ENCODE assay signal across 8 cellular contexts in the genomic region with DNA sequence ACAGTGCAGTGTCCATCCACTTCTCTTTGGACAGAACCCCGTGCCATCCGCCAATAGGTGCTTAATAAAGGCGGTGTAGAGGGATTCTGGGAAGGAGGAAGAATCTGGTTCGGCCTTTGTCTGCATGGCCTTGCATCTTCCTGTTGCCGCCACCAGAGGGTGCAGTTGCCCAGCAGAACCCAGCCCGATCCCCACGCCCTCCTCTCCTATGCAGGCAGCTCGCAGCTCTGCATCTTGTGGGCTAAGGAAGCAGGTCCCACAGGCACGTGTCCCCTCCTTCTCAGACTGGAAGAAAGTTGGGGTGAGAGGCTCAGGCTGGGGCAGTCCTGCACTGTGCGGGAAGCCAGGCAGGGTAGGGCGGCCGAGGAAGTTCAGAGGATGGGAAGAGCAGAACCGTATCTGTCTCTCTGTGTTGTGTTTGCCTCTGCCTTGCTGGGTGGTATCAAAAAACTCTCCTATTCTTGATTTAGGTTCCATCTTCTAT. TPM values are rescaled to one million over a fixed set of nuclear protein-coding genes. Genes with fewer than 3 reads are reported as not detected.
DNase-seq lines count a peak whose midpoint lies in the region; FAIRE-seq and TF ChIP-seq lines count a peak whose summit lies in the region.

No MANE protein-coding gene starts in this region.

- H4K20me1 ChIP-seq in smooth muscle cell (ENCODE audit: low read depth): peaks cover 4% of the 10 kb centered on the region

- H3K4me2 ChIP-seq in smooth muscle cell: peak overlapping the region; percentile 55

- peaks cover 78% of the 10 kb centered on the region for H3K79me2 ChIP-seq in smooth muscle cell (ENCODE audit: low read depth)

- H3F3A ChIP-seq in smooth muscle cell (ENCODE audit: low read depth): peaks cover 39% of the 10 kb centered on the region

- TF ChIP-seq POLR2A in H54 (IDR thresholded peaks at IDR 0.05; ENCODE audit: low read depth, low read length): no peak

- H3K36me3 ChIP-seq in ascending aorta: no peaks in the 10 kb centered on the region
- H3K36me3 ChIP-seq in smooth muscle cell (ENCODE audit: low read depth): no peaks in the 10 kb centered on the region

- peaks cover 0 to 18% of the 10 kb centered on the region in 2 donors for H3K4me1 ChIP-seq in ascending aorta
- peaks cover 21% of the 10 kb centered on the region for H3K4me1 ChIP-seq in smooth muscle cell (ENCODE audit: low read depth)

- H3K27me3 ChIP-seq in ascending aorta (no peaks in the 10 kb centered on the region), smooth muscle cell (ENCODE audit: low read depth) (no peaks in the 10 kb centered on the region)

- H3K4me3 ChIP-seq in ascending aorta (no peak overlapping the region), smooth muscle cell (no peak overlapping the region)

- 19% methylated on average over 13 of the region's 13 CpGs for WGBS in smooth muscle cell (ENCODE audit: low lambda C conversion rate)

- TF ChIP-seq CTCF in ascending aorta (IDR thresholded peaks at IDR 0.05): peak; percentile 89 to 96 (median 89)
- peak; percentile 85 for TF ChIP-seq CTCF in smooth muscle cell (IDR thresholded peaks at IDR 0.05; ENCODE audit: borderline replicate concordance, insufficient read depth, poor library complexity, severe bottlenecking)

- no peak overlapping the region for H2AFZ ChIP-seq in smooth muscle cell (ENCODE audit: low read depth)

- FAIRE-seq in H54 (lab: Jason Lieb, UNC): no peak

- no peak overlapping the region for H3K9ac ChIP-seq in smooth muscle cell (ENCODE audit: low read depth)

- DNase-seq in DMS153 (lab: John Stamatoyannopoulos, UW) (peak; percentile 76), H54 (ENCODE audit: insufficient read length, low spot score) (peak; percentile 68), NCI-H146 (lab: John Stamatoyannopoulos, UW) (peak; percentile 82), T-helper 22 cell (ENCODE audit: low read depth) (peak; percentile 23), ascending aorta (ENCODE audit: low spot score in 2 of 2) (peak in 1 of 2 donors; percentile 86), hippocampal formation (lab: John Stamatoyannopoulos, UW) (peak; percentile 80), smooth muscle cell (lab: John Stamatoyannopoulos, UW; ENCODE audit: unreplicated experiment) (peak; percentile 46), NCI-H187 treated with DMSO at 0.1 percent for 48 hours (lab: John Stamatoyannopoulos, UW) (no peak)

- intact Hi-C loops in ascending aorta (cut with DNase I): loop anchor here (1.0 to 5.0 kb wide), 6 partner anchors 29 to 233 kb away; no protein-coding TSS in a partner anchor

- H3K27ac ChIP-seq in ascending aorta (no peak overlapping the region), smooth muscle cell (ENCODE audit: low read depth) (peak overlapping the region; percentile 100)

- H3K9me3 ChIP-seq in ascending aorta (no peaks in the 10 kb centered on the region), smooth muscle cell (replicated peaks; ENCODE audit: low read depth) (no peaks in the 10 kb centered on the region)

RNA-seq across cellular contexts. Expression of a gene that starts 20.8 kb away (rescaled TPM):
- total RNA-seq in ascending aorta: 131 TPM
- total RNA-seq in smooth muscle cell: 52.3 and 60.1 TPM in 2 replicates
- 65.2 and 71.1 TPM in 2 replicates for polyA plus RNA-seq in smooth muscle cell

RNA-seq across cellular contexts. Expression of a gene that starts 52.8 kb away (rescaled TPM):
- total RNA-seq in ascending aorta (948 TPM), smooth muscle cell (317 and 345 TPM in 2 replicates)
- polyA plus RNA-seq in smooth muscle cell: 202 and 215 TPM in 2 replicates
